In genomic region chr11:66720899-66721470, GRCh38 we compare ENCODE assay signal across 19 cellular contexts. TPM values are rescaled to one million over a fixed set of nuclear protein-coding genes. Genes with fewer than 3 reads are reported as not detected.
DNase-seq lines count a peak whose midpoint lies in the region; TF ChIP-seq lines count a peak whose summit lies in the region.
"Had no signal": no experiment of that assay in that cellular context is flagged by ENCODE, and none has a peak within 500 bp of the region (broad histone marks: within the 10 kb centered on the region; RNA-seq: fewer than 3 reads in every experiment).

No MANE protein-coding gene starts in this region.

- POLR2A ChIA-PET in RWPE1 (lab: Yijun Ruan, JAX; ENCODE audit: low non-redundant PET) (interaction anchor here (0.5 kb wide), 1 partner anchor 16 kb away, joined by 3 read pairs; no protein-coding TSS in a partner anchor), OCI-LY7 (lab: Charles Lee) (no interaction called here)

- peaks cover 10% of the 10 kb centered on the region for H3K27me3 Mint-ChIP-seq in glutamatergic neuron (ENCODE audit: unreplicated experiment)

- H2AFZ ChIP-seq in smooth muscle cell (ENCODE audit: low read depth) (no peak overlapping the region), OCI-LY7 (ENCODE audit: low read length) (no peak overlapping the region)

- H3K9me3 ChIP-seq in smooth muscle cell (replicated peaks; ENCODE audit: low read depth): no peaks in the 10 kb centered on the region
- H3K9me3 ChIP-seq in OCI-LY7 (ENCODE audit: low read length): no peaks in the 10 kb centered on the region
- H3K9me3 ChIP-seq: HAP-1, heart left ventricle, lower lobe of right lung, SJSA1, tibial nerve had no signal

- CTCF ChIA-PET in RWPE1 (lab: Yijun Ruan, JAX) (no interaction called here), OCI-LY7 (lab: Charles Lee; ENCODE audit: unreplicated experiment) (no interaction called here)

- peaks cover 12% of the 10 kb centered on the region for H3K4me1 ChIP-seq in smooth muscle cell (ENCODE audit: low read depth)
- peaks cover 6% of the 10 kb centered on the region for H3K4me1 ChIP-seq in OCI-LY7 (ENCODE audit: insufficient read depth, low read length, poor library complexity, severe bottlenecking)
- H3K4me1 ChIP-seq: heart left ventricle, tibial nerve had no signal

- H3K27ac ChIP-seq in RWPE1 (peak overlapping the region; percentile 27), smooth muscle cell (ENCODE audit: low read depth) (peak overlapping the region; percentile 76), OCI-LY7 (ENCODE audit: low read depth, low read length, poor library complexity, severe bottlenecking) (no peak overlapping the region)
- H3K27ac ChIP-seq: 22Rv1, heart left ventricle, lower lobe of right lung, SJSA1, tibial nerve had no signal

- H3K27ac Mint-ChIP-seq in glutamatergic neuron (ENCODE audit: unreplicated experiment): no peak overlapping the region
- H3K27ac Mint-ChIP-seq: activated naive CD4-positive, alpha-beta T cell treated with anti-CD3 and anti-CD28 coated beads, Interleukin-2, amount 50 U/mL, for 24 hours; B cell had no signal

- intact Hi-C loops in OCI-LY7 (cut with micrococcal nuclease; ENCODE audit: unreplicated experiment): no loop called here

- peaks cover 42% of the 10 kb centered on the region for H3K4me1 Mint-ChIP-seq in glutamatergic neuron (ENCODE audit: low read depth, unreplicated experiment)
- H3K4me1 Mint-ChIP-seq: activated naive CD4-positive, alpha-beta T cell treated with anti-CD3 and anti-CD28 coated beads, Interleukin-2, amount 50 U/mL, for 24 hours; B cell had no signal

- H3F3A ChIP-seq in smooth muscle cell (ENCODE audit: low read depth): no peaks in the 10 kb centered on the region

- H3K27me3 ChIP-seq in smooth muscle cell (ENCODE audit: low read depth): no peaks in the 10 kb centered on the region

- TF ChIP-seq CTCF in RWPE1 (conservative IDR thresholded peaks at IDR 0.05; ENCODE audit: low read depth) (no peak), glutamatergic neuron (IDR thresholded peaks at IDR 0.05; ENCODE audit: partially characterized antibody, unreplicated experiment) (no peak), smooth muscle cell (IDR thresholded peaks at IDR 0.05; ENCODE audit: borderline replicate concordance, insufficient read depth, poor library complexity, severe bottlenecking) (no peak), OCI-LY7 (conservative IDR thresholded peaks at IDR 0.05; ENCODE audit: low read length) (no peak)

- DNase-seq in DMS53 (lab: John Stamatoyannopoulos, UW) (peak; percentile 71), DMS53 treated with DMSO at 0.1 percent for 48 hours (lab: John Stamatoyannopoulos, UW; ENCODE audit: unreplicated experiment) (no peak), RWPE1 (ENCODE audit: low spot score) (no peak), glutamatergic neuron (no peak), smooth muscle cell (lab: John Stamatoyannopoulos, UW; ENCODE audit: unreplicated experiment) (no peak), NCI-H1436 treated with DMSO at 0.1 percent for 48 hours (lab: John Stamatoyannopoulos, UW) (no peak), OCI-LY7 (ENCODE audit: low spot score) (no peak), NCI-H1105 (lab: John Stamatoyannopoulos, UW) (no peak)
- DNase-seq: activated CD4-positive, CD25-positive, alpha-beta regulatory T cell; activated T-cell treated with anti-CD3 and anti-CD28 coated beads, Interleukin-2, amount 50 U/mL, for 4 hours; effector memory CD8-positive, alpha-beta T cell; heart left ventricle had no signal

- peaks cover 4% of the 10 kb centered on the region for H3K36me3 Mint-ChIP-seq in glutamatergic neuron (ENCODE audit: unreplicated experiment)
- H3K36me3 Mint-ChIP-seq: activated naive CD4-positive, alpha-beta T cell treated with anti-CD3 and anti-CD28 coated beads, Interleukin-2, amount 50 U/mL, for 24 hours had no signal

- H3K9me2 ChIP-seq in OCI-LY7 (ENCODE audit: insufficient read depth, low read length): no peaks in the 10 kb centered on the region

- WGBS in smooth muscle cell (ENCODE audit: low lambda C conversion rate): 83% methylated on average over 13 of the region's 13 CpGs

- H3K4me3 Mint-ChIP-seq in glutamatergic neuron (ENCODE audit: unreplicated experiment): peak overlapping the region; percentile 11
- H3K4me3 Mint-ChIP-seq: activated naive CD4-positive, alpha-beta T cell treated with anti-CD3 and anti-CD28 coated beads, Interleukin-2, amount 50 U/mL, for 24 hours; activated T-cell treated with anti-CD3 and anti-CD28 coated beads, Interleukin-2, amount 50 U/mL, for 4 hours; B cell; effector memory CD8-positive, alpha-beta T cell had no signal

- no peaks in the 10 kb centered on the region for H3K36me3 ChIP-seq in smooth muscle cell (ENCODE audit: low read depth)
- no peaks in the 10 kb centered on the region for H3K36me3 ChIP-seq in OCI-LY7 (ENCODE audit: insufficient read depth, low read length)
- H3K36me3 ChIP-seq: heart left ventricle, lower lobe of right lung, SJSA1, tibial nerve had no signal

- H3K4me3 ChIP-seq in smooth muscle cell (no peak overlapping the region), OCI-LY7 (ENCODE audit: low read depth, low read length, poor library complexity, severe bottlenecking) (no peak overlapping the region)
- H3K4me3 ChIP-seq: HAP-1, heart left ventricle, lower lobe of right lung, SJSA1, tibial nerve had no signal

- no peak overlapping the region for H3K4me2 ChIP-seq in smooth muscle cell
- no peak overlapping the region for H3K4me2 ChIP-seq in OCI-LY7 (ENCODE audit: low read length)

- H4K20me1 ChIP-seq in smooth muscle cell (ENCODE audit: low read depth) (no peaks in the 10 kb centered on the region), OCI-LY7 (ENCODE audit: insufficient read depth, low read length) (no peaks in the 10 kb centered on the region)

- no TSS peak for BruUV-seq in OCI-LY7 (replicated peaks; lab: Mats Ljungman, UMichigan)

- no peak overlapping the region for H3K9ac ChIP-seq in smooth muscle cell (ENCODE audit: low read depth)

- H3K9me3 Mint-ChIP-seq in glutamatergic neuron (ENCODE audit: unreplicated experiment): peaks cover 12% of the 10 kb centered on the region
- H3K9me3 Mint-ChIP-seq: activated naive CD4-positive, alpha-beta T cell treated with anti-CD3 and anti-CD28 coated beads, Interleukin-2, amount 50 U/mL, for 24 hours; activated T-cell treated with anti-CD3 and anti-CD28 coated beads, Interleukin-2, amount 50 U/mL, for 4 hours; effector memory CD8-positive, alpha-beta T cell had no signal

- H3K79me2 ChIP-seq in smooth muscle cell (ENCODE audit: low read depth) (no peaks in the 10 kb centered on the region), OCI-LY7 (ENCODE audit: insufficient read depth, low read depth, low read length) (no peaks in the 10 kb centered on the region)

RNA-seq across cellular contexts. Expression of gene SPTBN2, which starts 8.0 kb away (rescaled TPM):
- 371 TPM for total RNA-seq in glutamatergic neuron (ENCODE audit: unreplicated experiment)
- 15.6 and 20.9 TPM in 2 replicates for total RNA-seq in smooth muscle cell
- polyA plus RNA-seq in smooth muscle cell: 15.7 and 18.3 TPM in 2 replicates
- 22.7 and 25.2 TPM in 2 replicates for total RNA-seq in OCI-LY7 (2014; rRNA removed; shearing (Covaris generic))
- total RNA-seq in OCI-LY7 (2022): 13.0 and 16.2 TPM in 2 replicates

RNA-seq across cellular contexts. Expression of gene RBM4B, which starts 43.3 kb away (rescaled TPM):
- total RNA-seq in glutamatergic neuron (ENCODE audit: unreplicated experiment) (61.2 TPM), smooth muscle cell (17.0 and 17.6 TPM in 2 replicates), OCI-LY7 (2022) (38.3 and 39.4 TPM in 2 replicates)
- 17.8 and 23.7 TPM in 2 replicates for polyA plus RNA-seq in smooth muscle cell
- total RNA-seq in OCI-LY7 (2014; rRNA removed; shearing (Covaris generic)): 29.1 and 40.0 TPM in 2 replicates

Comparison
In these comparisons a context has a peak if more than half of its experiments do, and no peak if none do; other contexts are left out.
1. RNA of gene SPTBN2, which starts 8.0 kb away (total RNA-seq): 371 TPM in glutamatergic neuron (single experiment); 13.0 to 25.2 TPM in OCI-LY7 and 15.6 to 20.9 TPM in smooth muscle cell; every median in the first group is over 10 times any median in the second.